Comparison of ENCODE assay signal across 19 cellular contexts in the genomic region with DNA sequence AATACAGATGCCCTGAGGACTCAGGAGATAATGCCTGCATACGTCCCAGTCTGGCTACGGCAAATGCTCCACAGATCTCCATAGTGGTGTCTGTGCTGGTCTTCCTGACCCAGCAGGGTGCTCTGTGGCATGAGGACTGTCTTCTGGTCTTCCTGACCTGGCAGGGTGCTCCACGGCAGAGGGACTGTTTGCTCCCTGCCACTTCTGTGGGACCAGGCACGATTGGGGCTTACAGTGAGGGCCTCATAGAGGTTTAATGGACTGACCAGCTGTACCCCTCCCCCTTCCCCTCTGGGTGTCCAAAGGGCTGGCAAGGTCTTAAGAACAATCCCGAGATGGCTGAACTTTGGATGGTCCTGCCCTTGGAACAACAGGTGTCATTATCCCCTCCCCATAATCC.
DNase-seq lines count a peak whose midpoint lies in the region; ATAC-seq and TF ChIP-seq lines count a peak whose summit lies in the region.
"Had no signal": no experiment of that assay in that cellular context is flagged by ENCODE, and none has a peak within 500 bp of the region (broad histone marks: within the 10 kb centered on the region; RNA-seq: fewer than 3 reads in every experiment).

No MANE protein-coding gene starts in this region.

- no peak overlapping the region for H3K4me3 ChIP-seq in Peyer's patch

- H3K36me3 ChIP-seq in Peyer's patch: no peaks in the 10 kb centered on the region

- H3K4me1 ChIP-seq in Peyer's patch: peaks cover 0 to 7% (median 3%) of the 10 kb centered on the region in 4 donors

- intact Hi-C loops in sciatic nerve (cut with DNase I): no loop called here

- H3K9me3 ChIP-seq in Peyer's patch: no peaks in the 10 kb centered on the region

- no peak overlapping the region for H3K27ac ChIP-seq in Peyer's patch
- H3K27ac ChIP-seq: HL-60 had no signal

- ATAC-seq in left lobe of liver (no peak), sciatic nerve (no peak), GM21825 (IDR thresholded peaks at IDR 0.05; ENCODE audit: unreplicated experiment) (no peak)
- ATAC-seq: HCT116 had no signal

- TF ChIP-seq POLR2A in Peyer's patch (IDR thresholded peaks at IDR 0.05): no peak

- no peaks in the 10 kb centered on the region for H3K27me3 ChIP-seq in Peyer's patch

- TF ChIP-seq CTCF in Peyer's patch (IDR thresholded peaks at IDR 0.05) (no peak), GM10266 (IDR thresholded peaks at IDR 0.05; ENCODE audit: control insufficient read depth, insufficient read depth, low read depth, missing control alignments) (no peak)

- DNase-seq in Peyer's patch: peak in 2 of 3 donors; percentile 22 to 36
- DNase-seq in left lobe of liver (ENCODE audit: low spot score): peak; percentile 12
- DNase-seq in sciatic nerve (ENCODE audit: low spot score): peak; percentile 31
- DNase-seq in NCI-H146 (lab: John Stamatoyannopoulos, UW): no peak
- DNase-seq in GM10266 (ENCODE audit: extremely low spot score): no peak
- DNase-seq: C1 segment of cervical spinal cord; CD4-positive, CD25-positive, alpha-beta regulatory T cell; CD8-positive, alpha-beta memory T cell; COR-L47; DMS 273 treated with DMSO at 0.1 percent for 48 hours; DMS53; DND-41; EL; GOT3; H7; HFFc6 had no signal

Comparison
In these comparisons a context has a peak if more than half of its experiments do, and no peak if none do; other contexts are left out.
1. DNase-seq: peak in Peyer's patch (2 of 3), left lobe of liver (single experiment) and sciatic nerve (single experiment); none in NCI-H146 (single experiment) and GM10266 (single experiment).